Comparison of ENCODE assay signal across 8 cellular contexts in the genomic region with DNA sequence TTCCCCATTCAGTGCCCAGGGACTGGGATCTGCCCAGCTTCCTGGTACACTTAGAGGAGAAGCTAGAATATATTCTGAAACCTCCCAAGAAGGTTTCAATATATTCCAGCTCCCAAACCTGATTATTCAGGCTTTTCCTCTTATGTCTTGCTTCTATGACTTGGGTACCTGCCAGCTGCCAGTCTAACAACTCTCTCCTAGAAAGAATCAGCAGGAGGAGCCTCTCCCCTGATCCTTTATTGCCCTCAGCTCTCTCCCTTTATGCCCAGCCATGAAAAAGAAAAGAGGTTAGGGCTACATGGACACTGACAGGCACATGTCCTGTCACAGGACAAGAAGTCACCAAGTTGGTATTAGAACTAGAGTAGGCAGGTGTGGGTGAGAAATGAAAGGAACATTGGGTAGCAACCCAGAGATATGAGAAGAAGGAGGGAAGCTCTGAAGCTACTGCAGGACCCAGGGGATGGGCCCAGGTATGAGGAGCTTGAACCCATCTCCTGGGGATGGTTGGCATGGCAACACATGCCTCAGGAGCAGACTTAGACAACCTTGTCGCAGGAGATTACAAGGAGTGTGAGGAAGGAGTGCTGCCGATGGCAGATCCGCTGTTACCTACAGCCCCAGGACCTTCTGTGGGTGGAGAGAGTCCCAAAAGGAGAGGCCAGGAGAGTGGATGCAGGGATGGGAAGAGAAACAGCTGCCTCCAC. TPM values are rescaled to one million over a fixed set of nuclear protein-coding genes. Genes with fewer than 3 reads are reported as not detected.
DNase-seq lines count a peak whose midpoint lies in the region; ATAC-seq and TF ChIP-seq lines count a peak whose summit lies in the region.

No MANE protein-coding gene starts in this region.

- H3K27ac Mint-ChIP-seq in activated naive CD8-positive, alpha-beta T cell = no peak overlapping the region
- H3K27ac Mint-ChIP-seq in type B pancreatic cell = peak overlapping the region; percentile 94

- H3K27me3 Mint-ChIP-seq in activated naive CD8-positive, alpha-beta T cell = peaks cover 8% of the 10 kb centered on the region
- no peaks in the 10 kb centered on the region for H3K27me3 Mint-ChIP-seq in type B pancreatic cell

- H3K27me3 ChIP-seq in left ventricle myocardium inferior (ENCODE audit: low read depth) = no peaks in the 10 kb centered on the region
- H3K27me3 ChIP-seq in right atrium auricular region = no peaks in the 10 kb centered on the region

- H3K27ac ChIP-seq in left ventricle myocardium inferior (replicated peaks) = no peak overlapping the region
- no peak overlapping the region for H3K27ac ChIP-seq in right atrium auricular region

- H3K36me3 Mint-ChIP-seq in activated naive CD8-positive, alpha-beta T cell = no peaks in the 10 kb centered on the region
- no peaks in the 10 kb centered on the region for H3K36me3 Mint-ChIP-seq in type B pancreatic cell

- intact Hi-C loops in left ventricle myocardium inferior (cut with micrococcal nuclease) (no loop called here), left colon (cut with DNase I, micrococcal nuclease) (no loop called here)

- peaks cover 51% of the 10 kb centered on the region for H3K4me1 ChIP-seq in left ventricle myocardium inferior
- H3K4me1 ChIP-seq in right atrium auricular region = peaks cover 0 to 37% of the 10 kb centered on the region in 2 donors

- no peak for TF ChIP-seq CTCF in left ventricle myocardium inferior (IDR thresholded peaks at IDR 0.05; ENCODE audit: borderline replicate concordance)
- TF ChIP-seq CTCF in right atrium auricular region (IDR thresholded peaks at IDR 0.05) = no peak
- no peak for TF ChIP-seq CTCF in type B pancreatic cell (conservative IDR thresholded peaks at IDR 0.05)

- H3K36me3 ChIP-seq in left ventricle myocardium inferior (no peaks in the 10 kb centered on the region), right atrium auricular region (no peaks in the 10 kb centered on the region)

- peaks cover 30% of the 10 kb centered on the region for H3K4me1 Mint-ChIP-seq in activated naive CD8-positive, alpha-beta T cell (ENCODE audit: low read depth)
- H3K4me1 Mint-ChIP-seq in type B pancreatic cell (ENCODE audit: unreplicated experiment) = peaks cover 36% of the 10 kb centered on the region

- peak overlapping the region; percentile 95 for H3K4me3 ChIP-seq in left ventricle myocardium inferior
- H3K4me3 ChIP-seq in right atrium auricular region = peak overlapping the region in 1 of 2 donors; percentile 79

- H3K9me3 ChIP-seq in left ventricle myocardium inferior (replicated peaks) (no peaks in the 10 kb centered on the region), right atrium auricular region (no peaks in the 10 kb centered on the region)

- DNase-seq in left ventricle myocardium inferior (no peak), right atrium auricular region (ENCODE audit: low spot score) (no peak), left colon (peak; percentile 61 to 71), type B pancreatic cell (ENCODE audit: extremely low spot score, unreplicated experiment) (no peak), NCI-H1048 (lab: John Stamatoyannopoulos, UW) (no peak), iPS-NIHi11 (ENCODE audit: low spot score) (no peak)

- H3K4me3 Mint-ChIP-seq in activated naive CD8-positive, alpha-beta T cell = peak overlapping the region; percentile 90
- H3K4me3 Mint-ChIP-seq in type B pancreatic cell = peak overlapping the region; percentile 98

- ATAC-seq in left colon = peak; percentile 31
- no peak for ATAC-seq in GM19455 (IDR thresholded peaks at IDR 0.05; ENCODE audit: unreplicated experiment)

- H3K9me3 Mint-ChIP-seq in activated naive CD8-positive, alpha-beta T cell (ENCODE audit: low read depth) = no peaks in the 10 kb centered on the region
- no peaks in the 10 kb centered on the region for H3K9me3 Mint-ChIP-seq in type B pancreatic cell

RNA-seq across cellular contexts. Expression of gene CACNB3, which starts 2.0 kb away (rescaled TPM):
- total RNA-seq in left ventricle myocardium inferior (4.8 TPM), right atrium auricular region (1 to 10 TPM; 6.1 to 7.0 TPM), left colon (10 to 100 TPM; 36.0 to 47.9 TPM), type B pancreatic cell (ENCODE audit: low replicate concordance) (56.3 and 57.0 TPM in 2 replicates)

RNA-seq across cellular contexts. Expression of gene ADCY6, which starts 27.4 kb away (rescaled TPM):
- total RNA-seq in left ventricle myocardium inferior = 98.4 TPM
- total RNA-seq in right atrium auricular region = 10 to 100 TPM; 76.4 to 81.6 TPM
- total RNA-seq in left colon = 100 to 1,000 TPM; 103 to 130 TPM
- total RNA-seq in type B pancreatic cell (ENCODE audit: low replicate concordance) = 40.5 and 54.4 TPM in 2 replicates

RNA-seq across cellular contexts. Expression of gene DDX23, which starts 35.7 kb away (rescaled TPM):
- total RNA-seq in left ventricle myocardium inferior (36.6 TPM), right atrium auricular region (10 to 100 TPM; 28.3 to 34.2 TPM), left colon (10 to 100 TPM; 74.6 to 79.8 TPM), type B pancreatic cell (ENCODE audit: low replicate concordance) (95.3 and 104 TPM in 2 replicates)

RNA-seq across cellular contexts. Expression of gene RND1, which starts 49.4 kb away (rescaled TPM):
- total RNA-seq in left ventricle myocardium inferior (0.47 TPM), right atrium auricular region (under 1 TPM in 1 of 2 donors, not detected in 1; 0.70 TPM), left colon (1 to 10 TPM; 2.1 to 8.6 TPM), type B pancreatic cell (ENCODE audit: low replicate concordance) (3.2 and 6.9 TPM in 2 replicates)

Comparison
In these comparisons a context has a peak if more than half of its experiments do, and no peak if none do; other contexts are left out.
1. DNase-seq: peak in left colon (2 of 2); none in left ventricle myocardium inferior (single experiment), right atrium auricular region (single experiment), type B pancreatic cell (single experiment), NCI-H1048 (single experiment) and iPS-NIHi11 (single experiment).